18 cellular contexts compared by ENCODE assay signal in the genomic region with DNA sequence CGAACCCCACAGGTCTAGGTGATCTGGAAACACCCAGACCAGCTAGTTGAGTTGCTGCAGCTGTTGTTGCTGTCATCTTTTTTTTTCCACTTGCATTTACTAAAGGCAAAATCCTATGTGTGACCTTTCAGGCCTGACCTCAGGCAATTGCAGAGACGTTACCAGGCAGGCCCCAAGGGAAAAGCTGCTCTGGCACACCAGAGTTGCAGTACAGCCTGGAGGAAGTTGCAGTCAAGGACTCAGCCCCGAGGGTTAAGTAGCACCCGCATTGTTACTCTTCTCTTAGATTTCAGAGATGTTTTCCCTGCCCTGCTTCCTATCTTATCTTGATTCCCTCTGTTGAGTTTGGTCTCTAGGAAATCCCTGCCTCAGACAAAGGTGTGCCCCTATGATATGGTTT.
"Had no signal": no experiment of that assay in that cellular context is flagged by ENCODE, and none has a peak within 500 bp of the region (broad histone marks: within the 10 kb centered on the region; RNA-seq: fewer than 3 reads in every experiment).

No MANE protein-coding gene starts in this region.

- H3K27me3 ChIP-seq: cardiac muscle cell, ovary, stomach had no signal

- H3K4me1 Mint-ChIP-seq: activated naive CD8-positive, alpha-beta T cell treated with anti-CD3 and anti-CD28 coated beads, Interleukin-2, amount 50 U/mL, for 24 hours had no signal

- H3K27ac Mint-ChIP-seq: activated CD8-positive, alpha-beta T cell treated with anti-CD3 and anti-CD28 coated beads for 36 hours; activated naive CD8-positive, alpha-beta T cell treated with anti-CD3 and anti-CD28 coated beads, Interleukin-2, amount 50 U/mL, for 24 hours had no signal

- H3K36me3 ChIP-seq: cardiac muscle cell, heart left ventricle, left lung, ovary, stomach, thoracic aorta had no signal

- H3K9me3 Mint-ChIP-seq: activated CD8-positive, alpha-beta T cell treated with anti-CD3 and anti-CD28 coated beads for 36 hours; activated naive CD8-positive, alpha-beta T cell treated with anti-CD3 and anti-CD28 coated beads, Interleukin-2, amount 50 U/mL, for 24 hours; neural crest cell had no signal

- H3K4me3 ChIP-seq: cardiac muscle cell, heart left ventricle, left lung, ovary, stomach, thoracic aorta had no signal

- H3K27ac ChIP-seq: cardiac muscle cell, heart left ventricle, left lung, ovary, stomach, thoracic aorta, VCaP had no signal

- FAIRE-seq: colon, keratinocyte, urothelium cell line had no signal

- H3K9me3 ChIP-seq: heart left ventricle, left lung, ovary, stomach, thoracic aorta had no signal

- DNase-seq: activated CD4-positive, alpha-beta T cell treated with anti-CD3 and anti-CD28 coated beads for 4 hours; activated CD8-positive, alpha-beta T cell treated with anti-CD3 and anti-CD28 coated beads for 36 hours; activated naive CD4-positive, alpha-beta T cell treated with Interleukin-2 at 50 U/mL for 16 hours; activated naive CD8-positive, alpha-beta T cell treated with anti-CD3 and anti-CD28 coated beads, Interleukin-2, amount 50 U/mL, for 24 hours; foreskin melanocyte; heart left ventricle; left lung; ovary; stimulated activated CD4-positive, alpha-beta T cell treated with anti-CD3 and anti-CD28 coated beads, Interleukin-4, amount 100 ng/mL, for 1 hour; stomach; T-helper 9 cell had no signal

- ATAC-seq: activated CD8-positive, alpha-beta T cell treated with anti-CD3 and anti-CD28 coated beads for 36 hours; activated naive CD8-positive, alpha-beta T cell treated with anti-CD3 and anti-CD28 coated beads, Interleukin-2, amount 50 U/mL, for 24 hours; heart left ventricle; left lung had no signal

- H3K4me1 ChIP-seq: stomach had no signal

- H3K4me3 Mint-ChIP-seq: activated CD8-positive, alpha-beta T cell treated with anti-CD3 and anti-CD28 coated beads for 36 hours; activated naive CD8-positive, alpha-beta T cell treated with anti-CD3 and anti-CD28 coated beads, Interleukin-2, amount 50 U/mL, for 24 hours; neural crest cell had no signal
